ENCODE assay signal across 10 cellular contexts in the genomic region with DNA sequence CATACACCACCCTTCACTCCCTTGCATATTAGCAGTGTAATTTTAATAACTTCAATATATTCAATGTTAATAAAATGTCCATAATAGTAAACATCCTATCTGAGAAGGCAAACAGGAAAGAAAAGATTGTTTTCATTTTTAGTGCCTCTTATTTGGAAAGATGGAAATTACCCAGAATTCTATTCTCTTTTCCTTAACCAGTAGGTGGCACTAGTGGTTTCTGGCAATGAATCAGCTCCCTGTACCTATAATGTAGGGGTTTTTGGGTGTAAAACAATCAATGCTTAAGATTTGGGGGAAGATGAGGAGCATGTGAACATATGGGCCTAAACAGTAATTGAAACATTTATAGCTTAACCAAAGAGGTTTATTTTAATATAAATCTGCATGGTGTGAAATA. TPM values are rescaled to one million over a fixed set of nuclear protein-coding genes. Genes with fewer than 3 reads are reported as not detected.
A peak's percentile ranks its signal among the peaks of the same experiment; 100 is the strongest.
DNase-seq lines count a peak whose midpoint lies in the region; ATAC-seq, FAIRE-seq and TF ChIP-seq lines count a peak whose summit lies in the region.
"Had no signal": no experiment of that assay in that cellular context is flagged by ENCODE, and none has a peak within 500 bp of the region (broad histone marks: within the 10 kb centered on the region; RNA-seq: fewer than 3 reads in every experiment).

No MANE protein-coding gene starts in this region.

- H2BK15ac ChIP-seq in IMR-90 (ENCODE audit: low read depth, low read length): no peak overlapping the region

- H2AFZ ChIP-seq in IMR-90 (replicated peaks; ENCODE audit: low read length, poor library complexity) (no peak overlapping the region), GM12878 (ENCODE audit: control insufficient read depth, low read depth, low read length) (no peak overlapping the region; the same call in 1 of the 2 replicates)

- no peak overlapping the region for H3K4ac ChIP-seq in IMR-90 (ENCODE audit: low read depth, low read length)

- H3K4me3 Mint-ChIP-seq in nephron: no peak overlapping the region
- no peak overlapping the region for H3K4me3 Mint-ChIP-seq in stimulated activated naive B cell treated with anti-CD40 and anti-IgM and Interleukin-4, amounts not matched to agents 10 μg/mL and 1 μg/mL and 100 μg/mL, for 72 hours

- SMC1A ChIA-PET in GM12878 (lab: Charles Lee; ENCODE audit: uncharacterized antibody, unreplicated experiment): interaction anchor here (1.5 to 2.8 kb wide), 3 partner anchors 272 to 515 kb away, joined by 4 to 15 read pairs (median 6); no protein-coding TSS in a partner anchor

- H3K36me3 ChIP-seq in IMR-90 (ENCODE audit: control insufficient read depth, insufficient read depth, low read length) (no peaks in the 10 kb centered on the region), GM12878 (ENCODE audit: control insufficient read depth in 2 of 2, insufficient read depth in 2 of 2, low read length in 1 of 2) (no peaks in the 10 kb centered on the region)
- H3K36me3 ChIP-seq: neutrophil had no signal

- dilution Hi-C loops in IMR-90 (cut with HindIII; ENCODE audit: low sequenced_read_pairs, unreplicated experiment): no loop called here

- H3K9me1 ChIP-seq in IMR-90 (ENCODE audit: insufficient read depth, low read length): no peaks in the 10 kb centered on the region

- peak; percentile 9 for DNase-seq in Daoy (ENCODE audit: low read depth)
- DNase-seq in IMR-90: no peak
- DNase-seq in GM12878 (ENCODE audit: low read depth, low spot score): no peak
- no peak for DNase-seq in stimulated activated naive B cell treated with anti-CD40 and anti-IgM and Interleukin-4, amounts not matched to agents 10 μg/mL and 1 μg/mL and 100 μg/mL, for 72 hours
- DNase-seq in DMS79 (lab: John Stamatoyannopoulos, UW): no peak
- DNase-seq: aorta had no signal

- peaks cover 2% of the 10 kb centered on the region for H3K4me1 ChIP-seq in IMR-90 (ENCODE audit: control insufficient read depth, insufficient read depth, low read length)
- no peaks in the 10 kb centered on the region for H3K4me1 ChIP-seq in GM12878 (ENCODE audit: control insufficient read depth, insufficient read depth, low read length)

- H3K36me3 Mint-ChIP-seq in nephron (ENCODE audit: low read depth): no peaks in the 10 kb centered on the region
- no peaks in the 10 kb centered on the region for H3K36me3 Mint-ChIP-seq in stimulated activated naive B cell treated with anti-CD40 and anti-IgM and Interleukin-4, amounts not matched to agents 10 μg/mL and 1 μg/mL and 100 μg/mL, for 72 hours

- TF ChIP-seq POLR2A in IMR-90 (IDR thresholded peaks at IDR 0.05; ENCODE audit: low read depth, low read length): no peak
- TF ChIP-seq POLR2A in GM12878 (IDR thresholded peaks at IDR 0.05; ENCODE audit: low read depth, low read length): no peak

- no peak for TF ChIP-seq EP300 in GM12878 (IDR thresholded peaks at IDR 0.05; ENCODE audit: borderline replicate concordance in 1 of 2, control insufficient read depth in 1 of 2, low read depth in 2 of 2, low read length in 2 of 2)

- H3K23ac ChIP-seq in IMR-90 (ENCODE audit: low read depth, low read length): no peak overlapping the region

- no peak overlapping the region for H2AK9ac ChIP-seq in IMR-90 (replicated peaks; ENCODE audit: low read depth, low read length, poor library complexity)

- H2BK5ac ChIP-seq in IMR-90 (ENCODE audit: low read depth, low read length, poor library complexity, severe bottlenecking): no peak overlapping the region

- H3K9me3 ChIP-seq in IMR-90 (ENCODE audit: control insufficient read depth, insufficient read depth, low read length) (no peaks in the 10 kb centered on the region), GM12878 (replicated peaks; ENCODE audit: control insufficient read depth, insufficient read depth, low read length) (no peaks in the 10 kb centered on the region)
- H3K9me3 ChIP-seq: neutrophil had no signal

- TF ChIP-seq RAD21 in IMR-90 (IDR thresholded peaks at IDR 0.05; ENCODE audit: low read length): peak; percentile 45
- TF ChIP-seq RAD21 in GM12878 (IDR thresholded peaks at IDR 0.05; ENCODE audit: insufficient read depth, low read depth, low read length): peak; percentile 83

- H3K4me2 ChIP-seq in IMR-90 (ENCODE audit: low read depth, low read length) (no peak overlapping the region), GM12878 (ENCODE audit: control insufficient read depth, insufficient read depth) (no peak overlapping the region)

- peaks cover 11% of the 10 kb centered on the region for H3K27me3 Mint-ChIP-seq in nephron (ENCODE audit: low read depth)
- H3K27me3 Mint-ChIP-seq in stimulated activated naive B cell treated with anti-CD40 and anti-IgM and Interleukin-4, amounts not matched to agents 10 μg/mL and 1 μg/mL and 100 μg/mL, for 72 hours: peaks cover 20 to 27% of the 10 kb centered on the region in 2 donors

- no peak overlapping the region for H4K5ac ChIP-seq in IMR-90 (ENCODE audit: low read depth, low read length)

- H2AK5ac ChIP-seq in IMR-90 (ENCODE audit: low read depth, low read length): no peak overlapping the region

- in situ Hi-C loops in IMR-90 (cut with MboI; ENCODE audit: low sequenced_read_pairs): no loop called here
- in situ Hi-C loops in GM12878 (cut with MboI): no loop called here

- no peak overlapping the region for H2BK20ac ChIP-seq in IMR-90 (ENCODE audit: low read depth, low read length)

- H3K56ac ChIP-seq in IMR-90 (ENCODE audit: extremely low read depth, insufficient read depth, low read length): no peak overlapping the region

- FAIRE-seq in GM12878 (lab: Jason Lieb, UNC): peak; percentile 23

- no peak overlapping the region for H4K91ac ChIP-seq in IMR-90 (ENCODE audit: insufficient read depth, low read depth, low read length)

- POLR2A ChIA-PET in IMR-90 (lab: Charles Lee; ENCODE audit: unreplicated experiment): no interaction called here
- POLR2A ChIA-PET in GM12878 (lab: Charles Lee): no interaction called here

- TF ChIP-seq CTCF in IMR-90 (conservative IDR thresholded peaks at IDR 0.05; ENCODE audit: low read depth, low read length) (peak; percentile 54), GM12878 (IDR thresholded peaks at IDR 0.05 in 2 of 3, conservative IDR thresholded peaks at IDR 0.05 in 1 of 3; ENCODE audit: control insufficient read depth in 2 of 3, extremely low read depth in 1 of 3, insufficient read depth in 1 of 3, low read depth in 3 of 3, low read length in 3 of 3) (peak; percentile 27 to 48 (median 42); a peak in 4 of 6 replicates), nephron (IDR thresholded peaks at IDR 0.05; ENCODE audit: unreplicated experiment in 3 of 3) (peak; percentile 50 to 67 (median 52))

- H3K27ac Mint-ChIP-seq in nephron: no peak overlapping the region
- no peak overlapping the region for H3K27ac Mint-ChIP-seq in stimulated activated naive B cell treated with anti-CD40 and anti-IgM and Interleukin-4, amounts not matched to agents 10 μg/mL and 1 μg/mL and 100 μg/mL, for 72 hours

- H3K27ac ChIP-seq in IMR-90 (ENCODE audit: insufficient read depth, low read length): no peak overlapping the region
- H3K27ac ChIP-seq in GM12878 (ENCODE audit: control insufficient read depth, insufficient read depth): no peak overlapping the region
- H3K27ac ChIP-seq: neutrophil had no signal

- H3K4me1 Mint-ChIP-seq in nephron: peaks cover 30% of the 10 kb centered on the region
- no peaks in the 10 kb centered on the region for H3K4me1 Mint-ChIP-seq in stimulated activated naive B cell treated with anti-CD40 and anti-IgM and Interleukin-4, amounts not matched to agents 10 μg/mL and 1 μg/mL and 100 μg/mL, for 72 hours

- no peaks in the 10 kb centered on the region for H3K79me1 ChIP-seq in IMR-90 (ENCODE audit: low read depth in 1 of 2, low read length in 2 of 2)

- H4K8ac ChIP-seq in IMR-90 (ENCODE audit: low read depth in 2 of 2, low read length in 2 of 2): peak overlapping the region in 1 of 2 experiments; percentile 57; a peak in 1 of 4 replicates

- ATAC-seq in IMR-90 (ENCODE audit: low read depth): no peak
- ATAC-seq in GM12878: no peak
- no peak for ATAC-seq in GM19351 (IDR thresholded peaks at IDR 0.05; ENCODE audit: unreplicated experiment)
- no peak for ATAC-seq in GM21529 (IDR thresholded peaks at IDR 0.05; ENCODE audit: unreplicated experiment)
- no peak for ATAC-seq in stimulated activated naive B cell treated with anti-CD40 and anti-IgM and Interleukin-4, amounts not matched to agents 10 μg/mL and 1 μg/mL and 100 μg/mL, for 72 hours (replicated peaks)

- H3K27me3 ChIP-seq in IMR-90 (ENCODE audit: control insufficient read depth, insufficient read depth, low read length) (no peaks in the 10 kb centered on the region), GM12878 (replicated peaks in 1 of 2; ENCODE audit: control insufficient read depth in 2 of 2, insufficient read depth in 2 of 2, low read length in 1 of 2) (peaks cover 0 to 1% of the 10 kb centered on the region in 2 experiments; a peak in 2 of 4 replicates)

- BruUV-seq in IMR-90 (replicated peaks; lab: Mats Ljungman, UMichigan) (no TSS peak), GM12878 (replicated peaks; lab: Mats Ljungman, UMichigan) (no TSS peak)

- intact Hi-C loops in IMR-90 (cut with micrococcal nuclease): loop anchor here (10.0 kb wide), 1 partner anchor 137 kb away; no protein-coding TSS in a partner anchor
- intact Hi-C loops in GM12878 (cut with micrococcal nuclease; ENCODE audit: unreplicated experiment): loop anchor here (1.0 kb wide), 1 partner anchor 277 kb away; no protein-coding TSS in a partner anchor

- no peaks in the 10 kb centered on the region for H3K9me3 Mint-ChIP-seq in nephron
- no peaks in the 10 kb centered on the region for H3K9me3 Mint-ChIP-seq in stimulated activated naive B cell treated with anti-CD40 and anti-IgM and Interleukin-4, amounts not matched to agents 10 μg/mL and 1 μg/mL and 100 μg/mL, for 72 hours

- CTCF ChIA-PET in IMR-90 (lab: Yijun Ruan, JAX): interaction anchor here (0.8 to 1.3 kb wide), 4 partner anchors 12 to 338 kb away, joined by 3 to 4 read pairs (median 4); no protein-coding TSS in a partner anchor
- CTCF ChIA-PET in GM12878 (lab: Yijun Ruan, JAX): interaction anchor here (0.5 to 4.4 kb wide), 18 partner anchors 9 to 575 kb away, joined by 3 to 62 read pairs (median 4); no protein-coding TSS in a partner anchor

- H2BK120ac ChIP-seq in IMR-90 (ENCODE audit: low read depth, low read length): peak overlapping the region; percentile 19; the same call in 1 of the 2 replicates

- H3K79me2 ChIP-seq in GM12878 (ENCODE audit: control insufficient read depth, insufficient read depth, low read length): no peaks in the 10 kb centered on the region

- H4K20me1 ChIP-seq in IMR-90 (ENCODE audit: insufficient read depth, low read length) (no peaks in the 10 kb centered on the region), GM12878 (ENCODE audit: control insufficient read depth, insufficient read depth) (no peaks in the 10 kb centered on the region)

- RAD21 ChIA-PET in GM12878 (lab: Charles Lee; ENCODE audit: unreplicated experiment): interaction anchor here (1.7 to 2.5 kb wide), 3 partner anchors 201 to 373 kb away, joined by 5 to 19 read pairs (median 7); no protein-coding TSS in a partner anchor

- H3K9ac ChIP-seq in IMR-90 (ENCODE audit: low read depth, low read length) (no peak overlapping the region), GM12878 (ENCODE audit: control insufficient read depth, insufficient read depth, low read length) (no peak overlapping the region)

- H3K14ac ChIP-seq in IMR-90 (replicated peaks; ENCODE audit: low read depth, low read length): no peak overlapping the region

- peak overlapping the region; percentile 10; the same call in 1 of the 2 replicates for H3K18ac ChIP-seq in IMR-90 (ENCODE audit: low read depth, low read length)

- H3K4me3 ChIP-seq in IMR-90 (ENCODE audit: insufficient read depth, low read depth, low read length) (no peak overlapping the region), GM12878 (no peak overlapping the region)

RNA-seq across cellular contexts. Expression of gene SEMA6D, which starts 5.7 kb away (rescaled TPM):
- 0.12 and 0.40 TPM in 2 replicates for total RNA-seq in Daoy (2014; rRNA removed; shearing (Covaris generic))
- 17.4 and 18.3 TPM in 2 replicates for total RNA-seq in IMR-90 (2012; rRNA removed)
- polyA plus RNA-seq in IMR-90 (2012; rRNA removed): 12.6 and 13.1 TPM in 2 replicates
- 2.2 and 4.9 TPM in 2 replicates for polyA plus RNA-seq in IMR-90 (2012; cell fraction: cytosol; rRNA removed)
- polyA plus RNA-seq in IMR-90 (2012; cell fraction: nucleus; rRNA removed; ENCODE audit: low replicate concordance): 9.6 and 42.5 TPM in 2 replicates
- total RNA-seq in GM12878 (2013; cell fraction: nucleolus; rRNA removed): not detected in 2 replicates
- 0.05 TPM in 1 of 2 replicates, not detected in the other for total RNA-seq in GM12878 (2014; rRNA removed)
- total RNA-seq in GM12878 (2014; rRNA removed; fragmentation: Illumina TruSeq; extraction: Trizol): 0.04 and 0.05 TPM in 2 replicates
- not detected in 2 replicates for total RNA-seq in GM12878 (2021)
- not detected for polyA plus RNA-seq in GM12878 (2011; ENCODE audit: low read depth)
- polyA plus RNA-seq in GM12878 (2011; rRNA removed): 0.52 and 0.56 TPM in 2 replicates
- polyA plus RNA-seq in GM12878 (2011; cell fraction: cytosol; rRNA removed): 0.13 and 0.24 TPM in 2 replicates
- polyA plus RNA-seq in GM12878 (2011; cell fraction: nucleus; rRNA removed): 0.90 and 1.4 TPM in 2 replicates
- polyA plus RNA-seq in GM12878 (2012): not detected in 2 replicates
- polyA plus RNA-seq in GM12878 (2014; fragmentation: Illumina TruSeq; extraction: Trizol): 0.01 and 0.05 TPM in 2 replicates
- polyA plus RNA-seq in GM12878 (2014; fragmentation: Nextera tagmentation; extraction: Ambion mirVana): not detected
- 0.04 TPM in 1 of 2 replicates, not detected in the other for polyA plus RNA-seq in GM12878 (2014; rRNA removed)
- polyA plus RNA-seq in GM12878 (2016; fragmentation: Nextera tagmentation; extraction: Ambion mirVana): under 1 TPM in 1 of 2 experiments, not detected in 1; 0.14 TPM
- 1.1 and 1.2 TPM in 2 replicates for polyA minus RNA-seq in GM12878 (2011; rRNA and poly(A)+ RNA removed)
- polyA minus RNA-seq in GM12878 (2011; cell fraction: cytosol; rRNA and poly(A)+ RNA removed): 0.10 and 1.7 TPM in 2 replicates
- 0.77 and 0.85 TPM in 2 replicates for polyA minus RNA-seq in GM12878 (2011; cell fraction: nucleus; rRNA and poly(A)+ RNA removed)

Comparison
In these comparisons a context has a peak if more than half of its experiments do, and no peak if none do; other contexts are left out.
1. RNA of gene SEMA6D, which starts 5.7 kb away (total RNA-seq): 17.4 to 18.3 TPM in IMR-90; 0.12 to 0.40 TPM in Daoy and 0.04 to 0.05 TPM in GM12878; every median in the first group is over 10 times any median in the second.
2. Peak in every context shown above with its lines, with median percentiles within 50 percentile points of each other: CTCF ChIP-seq.